Comparison of ENCODE assay signal across 9 cellular contexts in genomic region chr2:150477347-150477746, GRCh38. TPM values are rescaled to one million over a fixed set of nuclear protein-coding genes. Genes with fewer than 3 reads are reported as not detected.
DNase-seq lines count a peak whose midpoint lies in the region; ATAC-seq and TF ChIP-seq lines count a peak whose summit lies in the region.
"Had no signal": no experiment of that assay in that cellular context is flagged by ENCODE, and none has a peak within 500 bp of the region (broad histone marks: within the 10 kb centered on the region; RNA-seq: fewer than 3 reads in every experiment).

No MANE protein-coding gene starts in this region.

- H3K4me3 ChIP-seq in lower lobe of right lung (no peak overlapping the region), thoracic aorta (peak overlapping the region; percentile 53)

- H3K9me3 ChIP-seq in lower lobe of right lung, result no peaks in the 10 kb centered on the region
- no peaks in the 10 kb centered on the region for H3K9me3 ChIP-seq in thoracic aorta

- H3K27me3 Mint-ChIP-seq in chondrocyte (ENCODE audit: low read depth), result no peaks in the 10 kb centered on the region
- H3K27me3 Mint-ChIP-seq in stimulated activated naive B cell treated with anti-CD40 and anti-IgM and Interleukin-4, amounts not matched to agents 10 μg/mL and 1 μg/mL and 100 μg/mL, for 72 hours, result no peaks in the 10 kb centered on the region
- H3K27me3 Mint-ChIP-seq in activated T-helper 17 cell treated with anti-CD3 and anti-CD28 coated beads, Interleukin-2, amount 50 U/mL, for 72 hours, result peaks cover 4% of the 10 kb centered on the region
- H3K27me3 Mint-ChIP-seq: activated naive CD4-positive, alpha-beta T cell treated with anti-CD3 and anti-CD28 coated beads, Interleukin-2, amount 10 ng/mL, durations not matched to agents 7 days and 5 days had no signal

- H3K36me3 ChIP-seq in lower lobe of right lung, result no peaks in the 10 kb centered on the region
- peaks cover 7% of the 10 kb centered on the region for H3K36me3 ChIP-seq in thoracic aorta

- ATAC-seq in lower lobe of right lung (no peak), thoracic aorta (ENCODE audit: insufficient number of reproducible peaks, low FRiP score, low read depth) (no peak), GM18502 (IDR thresholded peaks at IDR 0.05; ENCODE audit: poor library complexity, unreplicated experiment) (no peak)
- ATAC-seq in stimulated activated naive B cell treated with anti-CD40 and anti-IgM and Interleukin-4, amounts not matched to agents 10 μg/mL and 1 μg/mL and 100 μg/mL, for 72 hours (replicated peaks), result no peak
- ATAC-seq in activated T-helper 17 cell treated with anti-CD3 and anti-CD28 coated beads, Interleukin-2, amount 50 U/mL, for 72 hours (replicated peaks), result no peak

- H3K27ac Mint-ChIP-seq in chondrocyte (ENCODE audit: unreplicated experiment), result peak overlapping the region; percentile 98
- H3K27ac Mint-ChIP-seq in stimulated activated naive B cell treated with anti-CD40 and anti-IgM and Interleukin-4, amounts not matched to agents 10 μg/mL and 1 μg/mL and 100 μg/mL, for 72 hours, result no peak overlapping the region
- H3K27ac Mint-ChIP-seq in activated T-helper 17 cell treated with anti-CD3 and anti-CD28 coated beads, Interleukin-2, amount 50 U/mL, for 72 hours, result no peak overlapping the region
- H3K27ac Mint-ChIP-seq: activated naive CD4-positive, alpha-beta T cell treated with anti-CD3 and anti-CD28 coated beads, Interleukin-2, amount 10 ng/mL, durations not matched to agents 7 days and 5 days had no signal

- peak; percentile 50 for DNase-seq in LoVo (ENCODE audit: low spot score)
- no peak for DNase-seq in chondrocyte (ENCODE audit: low spot score)
- no peak for DNase-seq in lower lobe of right lung
- no peak for DNase-seq in thoracic aorta (ENCODE audit: low spot score)
- DNase-seq in stimulated activated naive B cell treated with anti-CD40 and anti-IgM and Interleukin-4, amounts not matched to agents 10 μg/mL and 1 μg/mL and 100 μg/mL, for 72 hours, result no peak
- DNase-seq: activated naive CD4-positive, alpha-beta T cell treated with anti-CD3 and anti-CD28 coated beads, Interleukin-2, amount 10 ng/mL, durations not matched to agents 7 days and 5 days; NCI-H748 treated with DMSO at 0.1 percent for 48 hours had no signal

- no peaks in the 10 kb centered on the region for H3K27me3 ChIP-seq in lower lobe of right lung (ENCODE audit: low read depth)
- no peaks in the 10 kb centered on the region for H3K27me3 ChIP-seq in thoracic aorta (replicated peaks; ENCODE audit: insufficient read depth)

- no peaks in the 10 kb centered on the region for H3K9me3 Mint-ChIP-seq in chondrocyte (ENCODE audit: low read depth)
- H3K9me3 Mint-ChIP-seq in stimulated activated naive B cell treated with anti-CD40 and anti-IgM and Interleukin-4, amounts not matched to agents 10 μg/mL and 1 μg/mL and 100 μg/mL, for 72 hours, result peaks cover 0 to 1% of the 10 kb centered on the region in 2 donors
- H3K9me3 Mint-ChIP-seq in activated T-helper 17 cell treated with anti-CD3 and anti-CD28 coated beads, Interleukin-2, amount 50 U/mL, for 72 hours, result peaks cover 4% of the 10 kb centered on the region
- H3K9me3 Mint-ChIP-seq: activated naive CD4-positive, alpha-beta T cell treated with anti-CD3 and anti-CD28 coated beads, Interleukin-2, amount 10 ng/mL, durations not matched to agents 7 days and 5 days had no signal

- H3K4me1 Mint-ChIP-seq in chondrocyte (ENCODE audit: low read depth), result peaks cover 100% of the 10 kb centered on the region
- H3K4me1 Mint-ChIP-seq in stimulated activated naive B cell treated with anti-CD40 and anti-IgM and Interleukin-4, amounts not matched to agents 10 μg/mL and 1 μg/mL and 100 μg/mL, for 72 hours, result no peaks in the 10 kb centered on the region
- no peaks in the 10 kb centered on the region for H3K4me1 Mint-ChIP-seq in activated T-helper 17 cell treated with anti-CD3 and anti-CD28 coated beads, Interleukin-2, amount 50 U/mL, for 72 hours
- H3K4me1 Mint-ChIP-seq: activated naive CD4-positive, alpha-beta T cell treated with anti-CD3 and anti-CD28 coated beads, Interleukin-2, amount 10 ng/mL, durations not matched to agents 7 days and 5 days had no signal

- H3K4me3 Mint-ChIP-seq in chondrocyte (ENCODE audit: unreplicated experiment), result peak overlapping the region; percentile 10
- H3K4me3 Mint-ChIP-seq in stimulated activated naive B cell treated with anti-CD40 and anti-IgM and Interleukin-4, amounts not matched to agents 10 μg/mL and 1 μg/mL and 100 μg/mL, for 72 hours, result no peak overlapping the region
- no peak overlapping the region for H3K4me3 Mint-ChIP-seq in activated T-helper 17 cell treated with anti-CD3 and anti-CD28 coated beads, Interleukin-2, amount 50 U/mL, for 72 hours
- H3K4me3 Mint-ChIP-seq: activated naive CD4-positive, alpha-beta T cell treated with anti-CD3 and anti-CD28 coated beads, Interleukin-2, amount 10 ng/mL, durations not matched to agents 7 days and 5 days had no signal

- intact Hi-C loops in lower lobe of right lung (cut with DNase I), result no loop called here

- peaks cover 33% of the 10 kb centered on the region for H3K36me3 Mint-ChIP-seq in chondrocyte (ENCODE audit: low read depth)
- no peaks in the 10 kb centered on the region for H3K36me3 Mint-ChIP-seq in stimulated activated naive B cell treated with anti-CD40 and anti-IgM and Interleukin-4, amounts not matched to agents 10 μg/mL and 1 μg/mL and 100 μg/mL, for 72 hours
- H3K36me3 Mint-ChIP-seq in activated T-helper 17 cell treated with anti-CD3 and anti-CD28 coated beads, Interleukin-2, amount 50 U/mL, for 72 hours (ENCODE audit: low read depth), result no peaks in the 10 kb centered on the region
- H3K36me3 Mint-ChIP-seq: activated naive CD4-positive, alpha-beta T cell treated with anti-CD3 and anti-CD28 coated beads, Interleukin-2, amount 10 ng/mL, durations not matched to agents 7 days and 5 days had no signal

- H3K27ac ChIP-seq in lower lobe of right lung, result peak overlapping the region; percentile 12
- peak overlapping the region; percentile 49 to 68 for H3K27ac ChIP-seq in thoracic aorta

- peaks cover 55% of the 10 kb centered on the region for H3K4me1 ChIP-seq in lower lobe of right lung
- peaks cover 31 to 80% of the 10 kb centered on the region in 2 donors for H3K4me1 ChIP-seq in thoracic aorta (ENCODE audit: control insufficient read depth in 1 of 2, low read depth in 2 of 2)

- TF ChIP-seq CTCF in chondrocyte (IDR thresholded peaks at IDR 0.05) (no peak), lower lobe of right lung (IDR thresholded peaks at IDR 0.05) (no peak), thoracic aorta (IDR thresholded peaks at IDR 0.05) (no peak)

RNA-seq across cellular contexts. Expression of gene RND3, which starts 10.1 kb away (rescaled TPM):
- 65.1 to 125 TPM (median 124 TPM) in 3 replicates for total RNA-seq in chondrocyte
- total RNA-seq in lower lobe of right lung, result 20.8 TPM
- total RNA-seq in thoracic aorta, result 100 to 1,000 TPM in 1 of 2 donors, 10 to 100 TPM in 1; 27.9 to 119 TPM
- not detected for total RNA-seq in activated T-helper 17 cell treated with anti-CD3 and anti-CD28 coated beads, Interleukin-2, amount 50 U/mL, for 72 hours

Comparison
In these comparisons a context has a peak if more than half of its experiments do, and no peak if none do; other contexts are left out.
1. RNA of gene RND3, which starts 10.1 kb away (total RNA-seq): 65.1 to 125 TPM in chondrocyte, 27.9 to 119 TPM in thoracic aorta and 20.8 TPM in lower lobe of right lung (single experiment); not detected in activated T-helper 17 cell treated with anti-CD3 and anti-CD28 coated beads, Interleukin-2, amount 50 U/mL, for 72 hours; every median in the first group is over 10 times any median in the second.